1 cellular context compared by ENCODE assay signal in genomic region chr7:100088621-100089457, GRCh38.
TF ChIP-seq lines count a peak whose summit lies in the region.

COPS6 (plus strand) TSS chr7:100088969; CDS start chr7:100088991, 22 bp downstream.

TF ChIP-seq in GM12878, 131 proteins besides CTCF, POLR2A, EP300 and RAD21 (continued from another document and continues in another):
- TF ChIP-seq RELA (IDR thresholded peaks at IDR 0.05; ENCODE audit: borderline replicate concordance, partially characterized antibody): no peak
- TF ChIP-seq, protein P1, sequence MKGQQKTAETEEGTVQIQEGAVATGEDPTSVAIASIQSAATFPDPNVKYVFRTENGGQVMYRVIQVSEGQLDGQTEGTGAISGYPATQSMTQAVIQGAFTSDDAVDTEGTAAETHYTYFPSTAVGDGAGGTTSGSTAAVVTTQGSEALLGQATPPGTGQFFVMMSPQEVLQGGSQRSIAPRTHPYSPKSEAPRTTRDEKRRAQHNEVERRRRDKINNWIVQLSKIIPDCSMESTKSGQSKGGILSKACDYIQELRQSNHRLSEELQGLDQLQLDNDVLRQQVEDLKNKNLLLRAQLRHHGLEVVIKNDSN (IDR thresholded peaks at IDR 0.05; ENCODE audit: borderline replicate concordance, extremely low read length, insufficient read depth, low read depth, low read length): no peak
- TF ChIP-seq BCL11A (IDR thresholded peaks at IDR 0.05; ENCODE audit: low read depth, low read length): no peak
- no peak for TF ChIP-seq JUNB (IDR thresholded peaks at IDR 0.05)
- no peak for TF ChIP-seq SIN3A (IDR thresholded peaks at IDR 0.05; ENCODE audit: low read depth, low read length)
- TF ChIP-seq CEBPB (IDR thresholded peaks at IDR 0.05; ENCODE audit: borderline replicate concordance in 1 of 2, low read depth in 2 of 2, low read length in 2 of 2): no peak
- no peak for TF ChIP-seq CHD1 (IDR thresholded peaks at IDR 0.05; ENCODE audit: low read depth, low read length)
- no peak for TF ChIP-seq ZNF592 (IDR thresholded peaks at IDR 0.05)
- TF ChIP-seq PAX8 (IDR thresholded peaks at IDR 0.05): no peak
- TF ChIP-seq HSF1 (IDR thresholded peaks at IDR 0.05; ENCODE audit: low read depth, low read length): no peak
- 0 out of 2 replicates have a peak, but pooled peaks have one; percentile 49 for TF ChIP-seq HDAC2 (IDR thresholded peaks at IDR 0.05)
- TF ChIP-seq NR2F1 (conservative IDR thresholded peaks at IDR 0.05): peak; percentile 72
- no peak for TF ChIP-seq E2F8 (IDR thresholded peaks at IDR 0.05; ENCODE audit: low read depth, partially characterized antibody)
- TF ChIP-seq ESRRA (IDR thresholded peaks at IDR 0.05; ENCODE audit: low read length): no peak
- peak in 1 of 2 experiments; percentile 77; a peak in 2 of 4 replicates for TF ChIP-seq BHLHE40 (IDR thresholded peaks at IDR 0.05; ENCODE audit: borderline replicate concordance in 1 of 2, low read depth in 2 of 2, low read length in 1 of 2)
- TF ChIP-seq NR2C1 (IDR thresholded peaks at IDR 0.05): peak; percentile 64
- no peak for TF ChIP-seq ZSCAN29 (IDR thresholded peaks at IDR 0.05)
- TF ChIP-seq, protein P2, sequence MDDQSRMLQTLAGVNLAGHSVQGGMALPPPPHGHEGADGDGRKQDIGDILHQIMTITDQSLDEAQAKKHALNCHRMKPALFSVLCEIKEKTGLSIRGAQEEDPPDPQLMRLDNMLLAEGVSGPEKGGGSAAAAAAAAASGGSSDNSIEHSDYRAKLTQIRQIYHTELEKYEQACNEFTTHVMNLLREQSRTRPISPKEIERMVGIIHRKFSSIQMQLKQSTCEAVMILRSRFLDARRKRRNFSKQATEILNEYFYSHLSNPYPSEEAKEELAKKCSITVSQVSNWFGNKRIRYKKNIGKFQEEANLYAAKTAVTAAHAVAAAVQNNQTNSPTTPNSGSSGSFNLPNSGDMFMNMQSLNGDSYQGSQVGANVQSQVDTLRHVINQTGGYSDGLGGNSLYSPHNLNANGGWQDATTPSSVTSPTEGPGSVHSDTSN (IDR thresholded peaks at IDR 0.05; ENCODE audit: insufficient replicate concordance, low read depth, low read length): no peak
- no peak for TF ChIP-seq FOXM1 (IDR thresholded peaks at IDR 0.05; ENCODE audit: low read depth, low read length)
- no peak for TF ChIP-seq FOXK2 (IDR thresholded peaks at IDR 0.05)
- TF ChIP-seq MAX (IDR thresholded peaks at IDR 0.05; ENCODE audit: low read depth, low read length): peak; percentile 85
- no peak for TF ChIP-seq TCF7 (IDR thresholded peaks at IDR 0.05; ENCODE audit: borderline replicate concordance)
- no peak for TF ChIP-seq SUPT20H (IDR thresholded peaks at IDR 0.05; ENCODE audit: borderline replicate concordance, control insufficient read depth, low read depth, low read length)
- TF ChIP-seq DPF2 (IDR thresholded peaks at IDR 0.05): no peak; the same call in none of the 2 replicates
- TF ChIP-seq ETV6 (conservative IDR thresholded peaks at IDR 0.05 in 1 of 2, IDR thresholded peaks at IDR 0.05 in 1 of 2; ENCODE audit: borderline replicate concordance in 1 of 2, low read depth in 1 of 2): no peak
- TF ChIP-seq GATAD2B (conservative IDR thresholded peaks at IDR 0.05; ENCODE audit: low read depth): peak; percentile 74; the same call in 1 of the 2 replicates
- no peak for TF ChIP-seq NFXL1 (IDR thresholded peaks at IDR 0.05; ENCODE audit: borderline replicate concordance)
- 0 out of 2 replicates have a peak, but pooled peaks have one; percentile 54 for TF ChIP-seq STAT1 (conservative IDR thresholded peaks at IDR 0.05)
- peak; percentile 67; the same call in 2 of the 3 replicates for TF ChIP-seq POU2F2 (IDR thresholded peaks at IDR 0.05; ENCODE audit: borderline replicate concordance, low read depth, low read length)
- TF ChIP-seq IKZF2 (IDR thresholded peaks at IDR 0.05): no peak
- TF ChIP-seq ATF7 (IDR thresholded peaks at IDR 0.05; ENCODE audit: low read depth): no peak
- no peak for TF ChIP-seq PRDM15 (CRISPR knock-in tag; IDR thresholded peaks at IDR 0.05)
- no peak for TF ChIP-seq CEBPZ (IDR thresholded peaks at IDR 0.05; ENCODE audit: low read depth, low read length)
- no peak for TF ChIP-seq RFX5 (IDR thresholded peaks at IDR 0.05; ENCODE audit: low read depth, low read length)
- peak; percentile 9; the same call in 1 of the 2 replicates for TF ChIP-seq RUNX3 (IDR thresholded peaks at IDR 0.05; ENCODE audit: low read length)
- TF ChIP-seq ATF2 (IDR thresholded peaks at IDR 0.05; ENCODE audit: low read length): no peak
- no peak for TF ChIP-seq ZNF384 (IDR thresholded peaks at IDR 0.05; ENCODE audit: borderline replicate concordance, low read depth, low read length)
- TF ChIP-seq SMC3 (IDR thresholded peaks at IDR 0.05; ENCODE audit: borderline replicate concordance, low read length): no peak
- TF ChIP-seq, protein P3, sequence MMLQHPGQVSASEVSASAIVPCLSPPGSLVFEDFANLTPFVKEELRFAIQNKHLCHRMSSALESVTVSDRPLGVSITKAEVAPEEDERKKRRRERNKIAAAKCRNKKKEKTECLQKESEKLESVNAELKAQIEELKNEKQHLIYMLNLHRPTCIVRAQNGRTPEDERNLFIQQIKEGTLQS (IDR thresholded peaks at IDR 0.05; ENCODE audit: borderline replicate concordance, extremely low read depth, low read depth, low read length): no peak
- TF ChIP-seq YBX1 (IDR thresholded peaks at IDR 0.05): no peak
- no peak for TF ChIP-seq NFIC (IDR thresholded peaks at IDR 0.05; ENCODE audit: low read depth, low read length)
